Comparison of ENCODE assay signal across 10 cellular contexts in genomic region chr6:28208180-28208659, GRCh38. TPM values are rescaled to one million over a fixed set of nuclear protein-coding genes. Genes with fewer than 3 reads are reported as not detected.
DNase-seq lines count a peak whose midpoint lies in the region; ATAC-seq and TF ChIP-seq lines count a peak whose summit lies in the region.
"Had no signal": no experiment of that assay in that cellular context is flagged by ENCODE, and none has a peak within 500 bp of the region (broad histone marks: within the 10 kb centered on the region; RNA-seq: fewer than 3 reads in every experiment).

No MANE protein-coding gene starts in this region.

- H3K9me3 ChIP-seq in suprapubic skin, result no peaks in the 10 kb centered on the region
- H3K9me3 ChIP-seq: SJCRH30 had no signal

- no peaks in the 10 kb centered on the region for H3K36me3 Mint-ChIP-seq in activated naive CD4-positive, alpha-beta T cell treated with anti-CD3 and anti-CD28 coated beads for 36 hours (ENCODE audit: low read depth)
- peaks cover 3% of the 10 kb centered on the region for H3K36me3 Mint-ChIP-seq in activated T-helper 2 cell treated with anti-CD3 and anti-CD28 coated beads, Interferon-gamma antibody, Interleukin-2, Interleukin-4, amounts not matched to agents 10 μg/mL and 5 μg/mL and 100 μg/mL, durations not matched to agents 14 hours and 24 hours and 36 hours (ENCODE audit: low read depth)

- no peak overlapping the region for H3K27ac ChIP-seq in suprapubic skin
- H3K27ac ChIP-seq: SJCRH30 had no signal

- no peak for DNase-seq in activated naive CD4-positive, alpha-beta T cell treated with anti-CD3 and anti-CD28 coated beads for 36 hours
- no peak for DNase-seq in activated naive CD4-positive, alpha-beta T cell treated with Interleukin-2 at 50 U/mL for 16 hours
- DNase-seq in activated T-helper 2 cell treated with anti-CD3 and anti-CD28 coated beads, Interferon-gamma antibody, Interleukin-2, Interleukin-4, amounts not matched to agents 10 μg/mL and 5 μg/mL and 100 μg/mL, durations not matched to agents 14 hours and 24 hours and 36 hours (ENCODE audit: low spot score), result no peak
- peak; percentile 26 for DNase-seq in iPS-NIHi11 (ENCODE audit: low spot score)
- DNase-seq in suprapubic skin (ENCODE audit: low spot score in 2 of 2), result no peak
- DNase-seq in NOMO-1 treated with dmso at 0.1 percent for 144 hours (lab: John Stamatoyannopoulos, UW; ENCODE audit: unreplicated experiment), result no peak
- no peak for DNase-seq in DMS 273 treated with DMSO at 0.1 percent for 48 hours (lab: John Stamatoyannopoulos, UW)
- DNase-seq: C1 segment of cervical spinal cord, SJCRH30 had no signal

- no peak for ATAC-seq in HG03439 (IDR thresholded peaks at IDR 0.05; ENCODE audit: unreplicated experiment)

- H3K27me3 Mint-ChIP-seq in activated naive CD4-positive, alpha-beta T cell treated with anti-CD3 and anti-CD28 coated beads for 36 hours (ENCODE audit: low read depth), result peaks cover 69% of the 10 kb centered on the region
- H3K27me3 Mint-ChIP-seq in activated T-helper 2 cell treated with anti-CD3 and anti-CD28 coated beads, Interferon-gamma antibody, Interleukin-2, Interleukin-4, amounts not matched to agents 10 μg/mL and 5 μg/mL and 100 μg/mL, durations not matched to agents 14 hours and 24 hours and 36 hours (ENCODE audit: low read depth), result peaks cover 81% of the 10 kb centered on the region

- intact Hi-C loops in activated naive CD4-positive, alpha-beta T cell treated with anti-CD3 and anti-CD28 coated beads for 36 hours (cut with micrococcal nuclease), result no loop called here
- intact Hi-C loops in activated T-helper 2 cell treated with anti-CD3 and anti-CD28 coated beads, Interferon-gamma antibody, Interleukin-2, Interleukin-4, amounts not matched to agents 10 μg/mL and 5 μg/mL and 100 μg/mL, durations not matched to agents 14 hours and 24 hours and 36 hours (cut with micrococcal nuclease), result no loop called here

- peaks cover 24% of the 10 kb centered on the region for H3K4me1 Mint-ChIP-seq in activated naive CD4-positive, alpha-beta T cell treated with anti-CD3 and anti-CD28 coated beads for 36 hours (ENCODE audit: low read depth)
- H3K4me1 Mint-ChIP-seq in activated T-helper 2 cell treated with anti-CD3 and anti-CD28 coated beads, Interferon-gamma antibody, Interleukin-2, Interleukin-4, amounts not matched to agents 10 μg/mL and 5 μg/mL and 100 μg/mL, durations not matched to agents 14 hours and 24 hours and 36 hours (ENCODE audit: low read depth), result peaks cover 30% of the 10 kb centered on the region

- peak overlapping the region; percentile 71 for H3K4me3 Mint-ChIP-seq in activated naive CD4-positive, alpha-beta T cell treated with anti-CD3 and anti-CD28 coated beads for 36 hours
- H3K4me3 Mint-ChIP-seq in activated T-helper 2 cell treated with anti-CD3 and anti-CD28 coated beads, Interferon-gamma antibody, Interleukin-2, Interleukin-4, amounts not matched to agents 10 μg/mL and 5 μg/mL and 100 μg/mL, durations not matched to agents 14 hours and 24 hours and 36 hours (ENCODE audit: low read depth), result peak overlapping the region; percentile 82

- H3K4me1 ChIP-seq in suprapubic skin, result peaks cover 30% of the 10 kb centered on the region

- H3K9me3 Mint-ChIP-seq in activated naive CD4-positive, alpha-beta T cell treated with anti-CD3 and anti-CD28 coated beads for 36 hours, result peaks cover 2% of the 10 kb centered on the region
- H3K9me3 Mint-ChIP-seq in activated T-helper 2 cell treated with anti-CD3 and anti-CD28 coated beads, Interferon-gamma antibody, Interleukin-2, Interleukin-4, amounts not matched to agents 10 μg/mL and 5 μg/mL and 100 μg/mL, durations not matched to agents 14 hours and 24 hours and 36 hours, result peaks cover 10% of the 10 kb centered on the region

- CTCF ChIA-PET in activated naive CD4-positive, alpha-beta T cell treated with anti-CD3 and anti-CD28 coated beads for 36 hours (lab: Charles Lee), result no interaction called here

- no peak for TF ChIP-seq CTCF in suprapubic skin (IDR thresholded peaks at IDR 0.05)

- peak overlapping the region; percentile 37 for H3K4me3 ChIP-seq in suprapubic skin
- H3K4me3 ChIP-seq: SJCRH30 had no signal

- no peak overlapping the region for H3K27ac Mint-ChIP-seq in activated naive CD4-positive, alpha-beta T cell treated with anti-CD3 and anti-CD28 coated beads for 36 hours
- H3K27ac Mint-ChIP-seq in activated T-helper 2 cell treated with anti-CD3 and anti-CD28 coated beads, Interferon-gamma antibody, Interleukin-2, Interleukin-4, amounts not matched to agents 10 μg/mL and 5 μg/mL and 100 μg/mL, durations not matched to agents 14 hours and 24 hours and 36 hours, result no peak overlapping the region

- H3K27me3 ChIP-seq in suprapubic skin, result peaks cover 95% of the 10 kb centered on the region
- H3K27me3 ChIP-seq: SJCRH30 had no signal

- H3K36me3 ChIP-seq in suprapubic skin, result no peaks in the 10 kb centered on the region
- H3K36me3 ChIP-seq: SJCRH30 had no signal

- TF ChIP-seq POLR2A in suprapubic skin (IDR thresholded peaks at IDR 0.05), result no peak

- TF ChIP-seq EP300 in suprapubic skin (IDR thresholded peaks at IDR 0.05), result no peak

- 17% methylated on average over 20 of the region's 20 CpGs for WGBS in suprapubic skin

RNA-seq across cellular contexts. Expression of gene ZSCAN9, which starts 16.9 kb away (rescaled TPM):
- under 1 TPM; 0.74 to 0.88 TPM for total RNA-seq in activated naive CD4-positive, alpha-beta T cell treated with anti-CD3 and anti-CD28 coated beads for 36 hours
- 9.7 and 10.8 TPM in 2 replicates for total RNA-seq in activated T-helper 2 cell treated with anti-CD3 and anti-CD28 coated beads, Interferon-gamma antibody, Interleukin-2, Interleukin-4, amounts not matched to agents 10 μg/mL and 5 μg/mL and 100 μg/mL, durations not matched to agents 14 hours and 24 hours and 36 hours
- total RNA-seq in suprapubic skin, result 10 to 100 TPM in 1 of 4 donors, 1 to 10 TPM in 3; 3.6 to 12.5 (median 7.6) TPM

RNA-seq across cellular contexts. Expression of gene ZKSCAN4, which starts 43.8 kb away (rescaled TPM):
- 1 to 10 TPM; 3.5 TPM for total RNA-seq in activated naive CD4-positive, alpha-beta T cell treated with anti-CD3 and anti-CD28 coated beads for 36 hours
- total RNA-seq in activated T-helper 2 cell treated with anti-CD3 and anti-CD28 coated beads, Interferon-gamma antibody, Interleukin-2, Interleukin-4, amounts not matched to agents 10 μg/mL and 5 μg/mL and 100 μg/mL, durations not matched to agents 14 hours and 24 hours and 36 hours, result 4.6 and 5.0 TPM in 2 replicates
- 1 to 10 TPM; 1.2 to 5.0 (median 3.0) TPM for total RNA-seq in suprapubic skin

RNA-seq across cellular contexts. Expression of gene NKAPL, which starts 50.9 kb away (rescaled TPM):
- total RNA-seq in activated naive CD4-positive, alpha-beta T cell treated with anti-CD3 and anti-CD28 coated beads for 36 hours, result under 1 TPM in 1 of 2 experiments, not detected in 1; 0.12 TPM
- not detected in 2 replicates for total RNA-seq in activated T-helper 2 cell treated with anti-CD3 and anti-CD28 coated beads, Interferon-gamma antibody, Interleukin-2, Interleukin-4, amounts not matched to agents 10 μg/mL and 5 μg/mL and 100 μg/mL, durations not matched to agents 14 hours and 24 hours and 36 hours
- total RNA-seq in suprapubic skin, result under 1 TPM in 2 of 4 donors, not detected in 2; 0.47 to 0.78 TPM
- total RNA-seq: SJCRH30 had no signal

RNA-seq across cellular contexts. Expression of gene ZSCAN26, which starts 58.7 kb away (rescaled TPM):
- total RNA-seq in activated naive CD4-positive, alpha-beta T cell treated with anti-CD3 and anti-CD28 coated beads for 36 hours, result 1 to 10 TPM; 2.7 to 3.8 TPM
- total RNA-seq in activated T-helper 2 cell treated with anti-CD3 and anti-CD28 coated beads, Interferon-gamma antibody, Interleukin-2, Interleukin-4, amounts not matched to agents 10 μg/mL and 5 μg/mL and 100 μg/mL, durations not matched to agents 14 hours and 24 hours and 36 hours, result 6.1 and 7.7 TPM in 2 replicates
- total RNA-seq in suprapubic skin, result 10 to 100 TPM in 2 of 4 donors, 1 to 10 TPM in 2; 4.9 to 23.3 (median 11.4) TPM
